In genomic region chr9:93950619-93951601, GRCh38 we compare ENCODE assay signal across 10 cellular contexts. TPM values are rescaled to one million over a fixed set of nuclear protein-coding genes. Genes with fewer than 3 reads are reported as not detected.
DNase-seq lines count a peak whose midpoint lies in the region; ATAC-seq, FAIRE-seq and TF ChIP-seq lines count a peak whose summit lies in the region.
"Had no signal": no experiment of that assay in that cellular context is flagged by ENCODE, and none has a peak within 500 bp of the region (broad histone marks: within the 10 kb centered on the region; RNA-seq: fewer than 3 reads in every experiment).

No MANE protein-coding gene starts in this region.

- peak overlapping the region; percentile 76 to 89 (median 80) for H3K4me3 Mint-ChIP-seq in naive thymus-derived CD8-positive, alpha-beta T cell

- FAIRE-seq in endothelial cell of umbilical vein (lab: Jason Lieb, UNC): no peak

- BruUV-seq in endothelial cell of umbilical vein (replicated peaks; lab: Mats Ljungman, UMichigan): no TSS peak

- no peak for TF ChIP-seq POLR2A in endothelial cell of umbilical vein (IDR thresholded peaks at IDR 0.05; ENCODE audit: low read depth, low read length)

- no peaks in the 10 kb centered on the region for H3K36me3 ChIP-seq in endothelial cell of umbilical vein (ENCODE audit: control insufficient read depth in 2 of 2, extremely low read depth in 1 of 2, insufficient read depth in 2 of 2, low read length in 2 of 2)

- no peaks in the 10 kb centered on the region for H3K9me3 Mint-ChIP-seq in naive thymus-derived CD8-positive, alpha-beta T cell

- H3K9ac ChIP-seq in endothelial cell of umbilical vein (replicated peaks; ENCODE audit: extremely low read depth, insufficient read depth, low read length): no peak overlapping the region

- H3K4me1 ChIP-seq in endothelial cell of umbilical vein (ENCODE audit: control insufficient read depth, extremely low read depth, insufficient read depth, low read length): peaks cover 3% of the 10 kb centered on the region

- POLR2A ChIA-PET in endothelial cell of umbilical vein (lab: Charles Lee): no interaction called here
- POLR2A ChIA-PET in naive thymus-derived CD8-positive, alpha-beta T cell (lab: Charles Lee): no interaction called here

- no peak overlapping the region for H2AFZ ChIP-seq in endothelial cell of umbilical vein (ENCODE audit: low read depth, low read length)

- H3K27me3 ChIP-seq in endothelial cell of umbilical vein (ENCODE audit: control insufficient read depth in 2 of 2, insufficient read depth in 2 of 2, low read length in 2 of 2): peaks cover 88 to 93% of the 10 kb centered on the region in 2 experiments

- peaks cover 23 to 63% (median 50%) of the 10 kb centered on the region in 4 donors for H3K4me1 Mint-ChIP-seq in naive thymus-derived CD8-positive, alpha-beta T cell

- H4K20me1 ChIP-seq in endothelial cell of umbilical vein (replicated peaks; ENCODE audit: control insufficient read depth, extremely low read depth, insufficient read depth, low read length): no peaks in the 10 kb centered on the region

- H3K4me2 ChIP-seq in endothelial cell of umbilical vein (ENCODE audit: insufficient read depth, low read length): peak overlapping the region; percentile 19

- dilution Hi-C loops in endothelial cell of umbilical vein (cut with MboI; ENCODE audit: extremely low pct_ligation_motif_present, low sequenced_read_pairs): no loop called here

- H3K36me3 Mint-ChIP-seq in naive thymus-derived CD8-positive, alpha-beta T cell: peaks cover 2 to 12% (median 3%) of the 10 kb centered on the region in 3 donors

- no peaks in the 10 kb centered on the region for H3K9me3 ChIP-seq in endothelial cell of umbilical vein (replicated peaks; ENCODE audit: control insufficient read depth, insufficient read depth, low read length)

- peak overlapping the region; percentile 53 for H3K4me3 ChIP-seq in AG09309 (ENCODE audit: control insufficient read depth, low read depth, low read length)
- peak overlapping the region; percentile 36 for H3K4me3 ChIP-seq in LNCaP clone FGC (ENCODE audit: low read depth, low read length)
- H3K4me3 ChIP-seq in endothelial cell of umbilical vein (replicated peaks in 1 of 3; ENCODE audit: insufficient read depth in 1 of 3, low read depth in 1 of 3, low read length in 3 of 3): no peak overlapping the region

- H3K27ac Mint-ChIP-seq in naive thymus-derived CD8-positive, alpha-beta T cell: no peak overlapping the region

- no peak for ATAC-seq in naive thymus-derived CD8-positive, alpha-beta T cell
- ATAC-seq in GM21737 (IDR thresholded peaks at IDR 0.05; ENCODE audit: unreplicated experiment): no peak
- ATAC-seq in GM21786 (IDR thresholded peaks at IDR 0.05; ENCODE audit: unreplicated experiment): no peak

- no peak for DNase-seq in AG09309 (ENCODE audit: low read depth)
- DNase-seq in LNCaP clone FGC (ENCODE audit: low read depth): no peak
- DNase-seq in endothelial cell of umbilical vein (ENCODE audit: low read depth, low spot score): no peak
- no peak for DNase-seq in naive thymus-derived CD8-positive, alpha-beta T cell
- DNase-seq in pons (ENCODE audit: low spot score): no peak
- no peak for DNase-seq in NCI-H510A treated with DMSO at 0.1 percent for 48 hours (lab: John Stamatoyannopoulos, UW)

- TF ChIP-seq CTCF in AG09309 (IDR thresholded peaks at IDR 0.05; ENCODE audit: control insufficient read depth, insufficient read depth, low read depth, low read length, missing control alignments) (no peak), LNCaP clone FGC (IDR thresholded peaks at IDR 0.05; ENCODE audit: control insufficient read depth, extremely low read depth, insufficient read depth) (no peak), endothelial cell of umbilical vein (IDR thresholded peaks at IDR 0.05; ENCODE audit: extremely low read depth in 1 of 2, insufficient read depth in 1 of 2, low read depth in 1 of 2, low read length in 2 of 2) (no peak)

- H3K27me3 Mint-ChIP-seq in naive thymus-derived CD8-positive, alpha-beta T cell: peaks cover 36 to 94% (median 61%) of the 10 kb centered on the region in 5 donors

- CTCF ChIA-PET in endothelial cell of umbilical vein (lab: Charles Lee): interaction anchor here (1.0 to 2.8 kb wide), 5 partner anchors 8 to 269 kb away, joined by 3 to 8 read pairs (median 4); no protein-coding TSS in a partner anchor

- no peaks in the 10 kb centered on the region for H3K9me1 ChIP-seq in endothelial cell of umbilical vein (replicated peaks; ENCODE audit: control insufficient read depth, extremely low read depth, insufficient read depth, low read length)

- intact Hi-C loops in endothelial cell of umbilical vein (cut with micrococcal nuclease): no loop called here

- H3K27ac ChIP-seq in endothelial cell of umbilical vein (ENCODE audit: insufficient read depth, low read depth, low read length): no peak overlapping the region

- H3K79me2 ChIP-seq in endothelial cell of umbilical vein (ENCODE audit: control insufficient read depth, insufficient read depth, low read length): no peaks in the 10 kb centered on the region

TF ChIP-seq in endothelial cell of umbilical vein, 7 proteins besides CTCF, POLR2A, EP300 and RAD21:
- no peak for TF ChIP-seq FOS (IDR thresholded peaks at IDR 0.05; ENCODE audit: borderline replicate concordance, insufficient read depth, low read length)
- peak; percentile 87 for TF ChIP-seq EZH2 (IDR thresholded peaks at IDR 0.05; ENCODE audit: borderline replicate concordance, low read depth, low read length, severe bottlenecking)

RNA-seq across cellular contexts. Expression of gene BARX1, which starts 4.2 kb away (rescaled TPM):
- not detected in 2 replicates for total RNA-seq in endothelial cell of umbilical vein
- not detected in 2 replicates for polyA plus RNA-seq in endothelial cell of umbilical vein
- polyA plus RNA-seq in endothelial cell of umbilical vein (2011; cell fraction: cytosol; rRNA removed): not detected in 2 replicates
- not detected in 2 replicates for polyA plus RNA-seq in endothelial cell of umbilical vein (2011; cell fraction: nucleus; rRNA removed)
- polyA plus RNA-seq in endothelial cell of umbilical vein (2012): not detected in 2 replicates
- polyA minus RNA-seq in endothelial cell of umbilical vein: not detected in 2 replicates
- polyA minus RNA-seq in endothelial cell of umbilical vein (2011; cell fraction: cytosol; rRNA and poly(A)+ RNA removed): 2.7 TPM
- not detected in 2 replicates for polyA minus RNA-seq in endothelial cell of umbilical vein (2011; cell fraction: nucleus; rRNA and poly(A)+ RNA removed)
- total RNA-seq in naive thymus-derived CD8-positive, alpha-beta T cell: not detected
- not detected for polyA plus RNA-seq in naive thymus-derived CD8-positive, alpha-beta T cell
- total RNA-seq: renal cortical epithelial cell; T-helper 1 cell treated with Interleukin-12 subunit alpha and Interleukin-12 subunit beta and Interleukin-4 antibody, amounts not matched to agents 30 ng/mL and 1 ng/mL, for 36 hours had no signal

Comparison
In these comparisons a context has a peak if more than half of its experiments do, and no peak if none do; other contexts are left out.
1. H3K4me3 ChIP-seq: peak in AG09309 (single experiment) and LNCaP clone FGC (single experiment); none in endothelial cell of umbilical vein (0 of 3).